In genomic region chr15:89149501-89150101, GRCh38 we compare ENCODE assay signal across 15 cellular contexts.
DNase-seq lines count a peak whose midpoint lies in the region; ATAC-seq, FAIRE-seq and TF ChIP-seq lines count a peak whose summit lies in the region.
"Had no signal": no experiment of that assay in that cellular context is flagged by ENCODE, and none has a peak within 500 bp of the region (broad histone marks: within the 10 kb centered on the region; RNA-seq: fewer than 3 reads in every experiment).

No MANE protein-coding gene starts in this region.

- no peaks in the 10 kb centered on the region for H3K27me3 Mint-ChIP-seq in CD4-positive, CD25-positive, alpha-beta regulatory T cell
- H3K27me3 Mint-ChIP-seq in progenitor cell of endocrine pancreas, result no peaks in the 10 kb centered on the region
- H3K27me3 Mint-ChIP-seq: activated CD8-positive, alpha-beta memory T cell treated with anti-CD3 and anti-CD28 coated beads, Interleukin-2, amount 10 ng/mL, durations not matched to agents 7 days and 5 days had no signal

- H3K4me2 ChIP-seq in keratinocyte (ENCODE audit: control insufficient read depth, extremely low read depth, insufficient read depth, low read depth, low read length), result no peak overlapping the region

- H4K20me1 ChIP-seq in keratinocyte (ENCODE audit: control insufficient read depth, extremely low read depth, insufficient read depth, low read length), result no peaks in the 10 kb centered on the region

- peaks cover 36% of the 10 kb centered on the region for H3K36me3 ChIP-seq in CD4-positive, CD25-positive, alpha-beta regulatory T cell (ENCODE audit: control insufficient read depth, insufficient read depth, low read length)
- no peaks in the 10 kb centered on the region for H3K36me3 ChIP-seq in SK-N-MC (ENCODE audit: insufficient read depth, low read length)
- peaks cover 0 to 1% of the 10 kb centered on the region in 2 experiments for H3K36me3 ChIP-seq in keratinocyte (ENCODE audit: control insufficient read depth in 2 of 2, extremely low read depth in 1 of 2, insufficient read depth in 2 of 2, low read length in 2 of 2)
- peaks cover 24% of the 10 kb centered on the region for H3K36me3 ChIP-seq in WERI-Rb-1

- H3K9me1 ChIP-seq in keratinocyte (ENCODE audit: control insufficient read depth, extremely low read depth, insufficient read depth, low read length), result no peaks in the 10 kb centered on the region

- no peaks in the 10 kb centered on the region for H3K79me2 ChIP-seq in keratinocyte (ENCODE audit: control insufficient read depth, insufficient read depth, low read length)

- no peak overlapping the region for H3K4me3 Mint-ChIP-seq in CD4-positive, CD25-positive, alpha-beta regulatory T cell
- H3K4me3 Mint-ChIP-seq in progenitor cell of endocrine pancreas (ENCODE audit: low read depth), result no peak overlapping the region
- H3K4me3 Mint-ChIP-seq: activated CD8-positive, alpha-beta memory T cell treated with anti-CD3 and anti-CD28 coated beads, Interleukin-2, amount 10 ng/mL, durations not matched to agents 7 days and 5 days had no signal

- H3K36me3 Mint-ChIP-seq in CD4-positive, CD25-positive, alpha-beta regulatory T cell, result peaks cover 15% of the 10 kb centered on the region
- H3K36me3 Mint-ChIP-seq in progenitor cell of endocrine pancreas (ENCODE audit: insufficient read depth), result peaks cover 9% of the 10 kb centered on the region

- dilution Hi-C loops in keratinocyte (cut with MboI; ENCODE audit: extremely low pct_ligation_motif_present, low sequenced_read_pairs), result no loop called here

- H3K4me1 Mint-ChIP-seq in CD4-positive, CD25-positive, alpha-beta regulatory T cell, result peaks cover 0 to 8% (median 5%) of the 10 kb centered on the region in 4 donors
- peaks cover 32% of the 10 kb centered on the region for H3K4me1 Mint-ChIP-seq in progenitor cell of endocrine pancreas (ENCODE audit: low read depth)

- H3K27ac ChIP-seq in CD4-positive, CD25-positive, alpha-beta regulatory T cell (ENCODE audit: insufficient read depth, low read length, poor library complexity, severe bottlenecking), result no peak overlapping the region
- peak overlapping the region; percentile 91; the same call in 1 of the 2 replicates for H3K27ac ChIP-seq in SK-N-MC
- peak overlapping the region; percentile 41 for H3K27ac ChIP-seq in keratinocyte (ENCODE audit: control insufficient read depth, insufficient read depth, low read length)
- no peak overlapping the region for H3K27ac ChIP-seq in WERI-Rb-1

- peak overlapping the region; percentile 38 to 88 (median 69) for H3K27ac Mint-ChIP-seq in CD4-positive, CD25-positive, alpha-beta regulatory T cell
- peak overlapping the region; percentile 93 for H3K27ac Mint-ChIP-seq in progenitor cell of endocrine pancreas
- H3K27ac Mint-ChIP-seq: activated CD8-positive, alpha-beta memory T cell treated with anti-CD3 and anti-CD28 coated beads, Interleukin-2, amount 10 ng/mL, durations not matched to agents 7 days and 5 days; activated T-helper 2 cell treated with anti-CD3 and anti-CD28 coated beads, Interferon-gamma antibody, Interleukin-2, Interleukin-4, amounts not matched to agents 10 μg/mL and 5 μg/mL and 100 μg/mL, durations not matched to agents 14 hours and 24 hours and 36 hours had no signal

- H2AFZ ChIP-seq in keratinocyte (ENCODE audit: control insufficient read depth, low read length), result no peak overlapping the region

- H3K4me1 ChIP-seq in CD4-positive, CD25-positive, alpha-beta regulatory T cell (ENCODE audit: control insufficient read depth, insufficient read depth, low read length, poor library complexity, severe bottlenecking), result no peaks in the 10 kb centered on the region
- H3K4me1 ChIP-seq in keratinocyte (ENCODE audit: control insufficient read depth, extremely low read depth, insufficient read depth, low read length), result peaks cover 22% of the 10 kb centered on the region

- DNase-seq in CD4-positive, CD25-positive, alpha-beta regulatory T cell, result no peak
- no peak for DNase-seq in SK-N-MC (ENCODE audit: low read depth, low spot score)
- peak; percentile 57 for DNase-seq in keratinocyte (ENCODE audit: low read depth, low spot score)
- DNase-seq in progenitor cell of endocrine pancreas (ENCODE audit: low spot score, unreplicated experiment), result no peak
- no peak for DNase-seq in HPDE6-E6E7 (ENCODE audit: extremely low spot score)
- no peak for DNase-seq in WERI-Rb-1
- DNase-seq: activated CD4-positive, alpha-beta T cell treated with anti-CD3 and anti-CD28 coated beads for 4 hours; activated CD8-positive, alpha-beta memory T cell treated with anti-CD3 and anti-CD28 coated beads, Interleukin-2, amount 10 ng/mL, durations not matched to agents 7 days and 5 days; EL; left colon; substantia nigra had no signal

- H3K27me3 ChIP-seq in CD4-positive, CD25-positive, alpha-beta regulatory T cell (ENCODE audit: control insufficient read depth, insufficient read depth, low read length), result no peaks in the 10 kb centered on the region
- no peaks in the 10 kb centered on the region for H3K27me3 ChIP-seq in keratinocyte (ENCODE audit: control insufficient read depth, extremely low read depth, insufficient read depth, low read length)
- H3K27me3 ChIP-seq in WERI-Rb-1 (ENCODE audit: insufficient read depth, low read depth, severe bottlenecking), result no peaks in the 10 kb centered on the region
- H3K27me3 ChIP-seq: esophagus muscularis mucosa had no signal

- no peaks in the 10 kb centered on the region for H3K9me3 Mint-ChIP-seq in CD4-positive, CD25-positive, alpha-beta regulatory T cell
- no peaks in the 10 kb centered on the region for H3K9me3 Mint-ChIP-seq in progenitor cell of endocrine pancreas (ENCODE audit: low read depth)
- H3K9me3 Mint-ChIP-seq: activated T-helper 2 cell treated with anti-CD3 and anti-CD28 coated beads, Interferon-gamma antibody, Interleukin-2, Interleukin-4, amounts not matched to agents 10 μg/mL and 5 μg/mL and 100 μg/mL, durations not matched to agents 14 hours and 24 hours and 36 hours had no signal

- ATAC-seq in CD4-positive, CD25-positive, alpha-beta regulatory T cell (ENCODE audit: low read depth in 2 of 2), result no peak
- no peak for ATAC-seq in HG02759 (IDR thresholded peaks at IDR 0.05; ENCODE audit: unreplicated experiment)
- ATAC-seq: activated CD8-positive, alpha-beta memory T cell treated with anti-CD3 and anti-CD28 coated beads, Interleukin-2, amount 10 ng/mL, durations not matched to agents 7 days and 5 days had no signal

- peak; percentile 98 for FAIRE-seq in keratinocyte (lab: Jason Lieb, UNC)
- FAIRE-seq: RCC 7860 had no signal

- TF ChIP-seq CTCF in keratinocyte (optimal IDR thresholded peaks at IDR 0.05 in 1 of 3, IDR thresholded peaks at IDR 0.05 in 1 of 3, conservative IDR thresholded peaks at IDR 0.05 in 1 of 3; ENCODE audit: extremely low read depth in 1 of 3, insufficient read depth in 2 of 3, low read length in 3 of 3), result no peak
- no peak for TF ChIP-seq CTCF in progenitor cell of endocrine pancreas (IDR thresholded peaks at IDR 0.05; ENCODE audit: unreplicated experiment)
- no peak for TF ChIP-seq CTCF in WERI-Rb-1 (IDR thresholded peaks at IDR 0.05; ENCODE audit: low read depth, low read length)

- no peaks in the 10 kb centered on the region for H3K9me3 ChIP-seq in CD4-positive, CD25-positive, alpha-beta regulatory T cell (ENCODE audit: control insufficient read depth in 2 of 2, low read length in 2 of 2)
- no peaks in the 10 kb centered on the region for H3K9me3 ChIP-seq in SK-N-MC (ENCODE audit: low read depth, low read length)
- no peaks in the 10 kb centered on the region for H3K9me3 ChIP-seq in keratinocyte (ENCODE audit: control insufficient read depth, low read depth, low read length)
- no peaks in the 10 kb centered on the region for H3K9me3 ChIP-seq in WERI-Rb-1 (ENCODE audit: severe bottlenecking)
- H3K9me3 ChIP-seq: esophagus muscularis mucosa had no signal

- no peak overlapping the region for H3K4me3 ChIP-seq in CD4-positive, CD25-positive, alpha-beta regulatory T cell (ENCODE audit: low read depth, low read length)
- no peak overlapping the region for H3K4me3 ChIP-seq in SK-N-MC
- H3K4me3 ChIP-seq in keratinocyte (ENCODE audit: control insufficient read depth in 2 of 3, extremely low read depth in 1 of 3, insufficient read depth in 2 of 3, low read depth in 1 of 3, low read length in 3 of 3), result no peak overlapping the region
- H3K4me3 ChIP-seq in WERI-Rb-1 (ENCODE audit: low read depth, low read length), result no peak overlapping the region
- H3K4me3 ChIP-seq: esophagus muscularis mucosa had no signal

- H3K9ac ChIP-seq in SK-N-MC (ENCODE audit: insufficient read length) (no peak overlapping the region), keratinocyte (ENCODE audit: control insufficient read depth, extremely low read depth, insufficient read depth, low read length) (no peak overlapping the region)

Comparison
In these comparisons a context has a peak if more than half of its experiments do, and no peak if none do; other contexts are left out.
1. H3K27ac ChIP-seq: peak in SK-N-MC (single experiment) and keratinocyte (single experiment); none in CD4-positive, CD25-positive, alpha-beta regulatory T cell (single experiment) and WERI-Rb-1 (single experiment).